ENCODE assay signal across 1 cellular context in the genomic region with DNA sequence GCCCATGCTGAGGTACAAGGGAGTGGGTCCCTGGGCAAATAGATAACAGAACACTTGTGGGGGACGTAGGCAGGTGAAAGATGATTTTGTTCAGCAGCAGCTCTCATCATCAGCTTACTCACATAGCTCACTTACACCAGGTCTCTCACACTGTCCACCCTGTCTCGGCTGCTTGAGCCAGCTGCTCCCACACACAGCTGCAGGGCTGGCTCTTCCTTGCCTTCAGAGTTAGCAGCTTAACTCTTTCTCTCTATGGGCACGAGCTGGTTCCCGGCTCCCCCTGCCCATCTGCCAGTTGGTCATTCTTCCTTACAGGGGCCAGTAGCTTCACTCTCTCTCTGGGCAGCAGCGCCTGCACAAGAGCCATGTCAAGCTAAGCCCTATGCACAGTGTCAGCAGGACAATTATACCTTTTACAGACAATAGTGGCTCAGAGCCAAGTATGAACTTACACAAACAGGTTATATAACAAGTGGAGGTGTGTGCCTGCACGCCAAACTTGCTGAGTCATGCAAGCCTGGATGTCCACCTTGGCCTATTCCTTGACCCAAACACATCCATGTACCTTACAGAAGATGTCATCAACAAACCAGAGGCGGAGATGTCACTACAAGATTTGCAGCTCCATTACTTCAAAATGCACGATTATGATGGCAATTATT.
TF ChIP-seq lines count a peak whose summit lies in the region.

No MANE protein-coding gene starts in this region.

TF ChIP-seq in HepG2, 621 proteins besides CTCF, POLR2A, EP300 and RAD21 (continued from another document):
- TF ChIP-seq CSRNP1 (CRISPR knock-in tag; IDR thresholded peaks at IDR 0.05) (no peak), ZBTB25 (CRISPR knock-in tag; IDR thresholded peaks at IDR 0.05) (no peak), FOXA1 (IDR thresholded peaks at IDR 0.05) (no peak), FOXA1 (CRISPR knock-in tag; IDR thresholded peaks at IDR 0.05) (no peak), EED (CRISPR knock-in tag; IDR thresholded peaks at IDR 0.05) (no peak), MZF1 (CRISPR knock-in tag; IDR thresholded peaks at IDR 0.05; ENCODE audit: borderline replicate concordance) (no peak), SOX13 (IDR thresholded peaks at IDR 0.05) (no peak; the same call in 1 of the 2 replicates), SOX13 (CRISPR knock-in tag; conservative IDR thresholded peaks at IDR 0.05 in 1 of 2, IDR thresholded peaks at IDR 0.05 in 1 of 2) (peak in 1 of 2 experiments; percentile 78; a peak in 2 of 4 replicates), SNAPC2 (CRISPR knock-in tag; IDR thresholded peaks at IDR 0.05) (no peak), MAFF (IDR thresholded peaks at IDR 0.05; ENCODE audit: low read depth, low read length) (peak; percentile 54), ZBTB26 (CRISPR knock-in tag; IDR thresholded peaks at IDR 0.05; ENCODE audit: borderline replicate concordance) (no peak), HDAC6 (IDR thresholded peaks at IDR 0.05; ENCODE audit: low read depth, low read length) (no peak), NFE2 (CRISPR knock-in tag; IDR thresholded peaks at IDR 0.05) (peak; percentile 22; the same call in 1 of the 2 replicates), ATF7 (IDR thresholded peaks at IDR 0.05) (no peak), ATF7 (CRISPR knock-in tag; IDR thresholded peaks at IDR 0.05) (no peak), SIN3B (IDR thresholded peaks at IDR 0.05; ENCODE audit: low read length) (no peak), ZNF253 (CRISPR knock-in tag; IDR thresholded peaks at IDR 0.05; ENCODE audit: borderline replicate concordance) (no peak), HNRNPL (IDR thresholded peaks at IDR 0.05; ENCODE audit: low read depth, low read length) (no peak), SOX6 (IDR thresholded peaks at IDR 0.05) (no peak), SOX6 (CRISPR knock-in tag; IDR thresholded peaks at IDR 0.05) (peak; percentile 79), BRCA1 (CRISPR knock-in tag; IDR thresholded peaks at IDR 0.05) (no peak), NFYC (CRISPR knock-in tag; IDR thresholded peaks at IDR 0.05) (no peak), FOXJ3 (CRISPR knock-in tag; IDR thresholded peaks at IDR 0.05; ENCODE audit: borderline replicate concordance) (no peak), FOXO1 (CRISPR knock-in tag; IDR thresholded peaks at IDR 0.05) (no peak), FIP1L1 (IDR thresholded peaks at IDR 0.05; ENCODE audit: borderline replicate concordance, insufficient read depth, low read depth, low read length) (no peak), SNRNP70 (IDR thresholded peaks at IDR 0.05; ENCODE audit: low read depth, low read length) (no peak), ZNF572 (CRISPR knock-in tag; IDR thresholded peaks at IDR 0.05) (no peak), ZSCAN31 (CRISPR knock-in tag; IDR thresholded peaks at IDR 0.05; ENCODE audit: low read depth) (peak; percentile 100)
- TF ChIP-seq, protein P1, sequence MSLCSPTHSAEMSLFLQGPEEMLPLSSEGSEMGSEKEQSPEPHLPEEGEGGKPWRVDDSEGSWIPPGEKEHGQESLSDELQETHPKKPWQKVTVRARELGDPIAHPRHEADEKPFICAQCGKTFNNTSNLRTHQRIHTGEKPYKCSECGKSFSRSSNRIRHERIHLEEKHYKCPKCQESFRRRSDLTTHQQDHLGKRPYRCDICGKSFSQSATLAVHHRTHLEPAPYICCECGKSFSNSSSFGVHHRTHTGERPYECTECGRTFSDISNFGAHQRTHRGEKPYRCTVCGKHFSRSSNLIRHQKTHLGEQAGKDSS (CRISPR knock-in tag; IDR thresholded peaks at IDR 0.05; ENCODE audit: borderline replicate concordance, low read depth) = no peak
